Comparison of ENCODE assay signal across 1 cellular context in genomic region chr1:212822956-212823355, GRCh38.
TF ChIP-seq lines count a peak whose summit lies in the region.

No MANE protein-coding gene starts in this region.

TF ChIP-seq in HepG2, 621 proteins besides CTCF, POLR2A, EP300 and RAD21:
- TF ChIP-seq, protein P1, sequence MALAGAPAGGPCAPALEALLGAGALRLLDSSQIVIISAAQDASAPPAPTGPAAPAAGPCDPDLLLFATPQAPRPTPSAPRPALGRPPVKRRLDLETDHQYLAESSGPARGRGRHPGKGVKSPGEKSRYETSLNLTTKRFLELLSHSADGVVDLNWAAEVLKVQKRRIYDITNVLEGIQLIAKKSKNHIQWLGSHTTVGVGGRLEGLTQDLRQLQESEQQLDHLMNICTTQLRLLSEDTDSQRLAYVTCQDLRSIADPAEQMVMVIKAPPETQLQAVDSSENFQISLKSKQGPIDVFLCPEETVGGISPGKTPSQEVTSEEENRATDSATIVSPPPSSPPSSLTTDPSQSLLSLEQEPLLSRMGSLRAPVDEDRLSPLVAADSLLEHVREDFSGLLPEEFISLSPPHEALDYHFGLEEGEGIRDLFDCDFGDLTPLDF (CRISPR knock-in tag; IDR thresholded peaks at IDR 0.05), result no peak
- TF ChIP-seq ZNF780A (CRISPR knock-in tag; IDR thresholded peaks at IDR 0.05) (no peak), HNF4G (IDR thresholded peaks at IDR 0.05; ENCODE audit: borderline replicate concordance, low read depth, low read length) (no peak), HNF4G (CRISPR knock-in tag; IDR thresholded peaks at IDR 0.05; ENCODE audit: borderline replicate concordance, low read depth) (no peak), RXRA (CRISPR knock-in tag; IDR thresholded peaks at IDR 0.05) (no peak), MTF1 (CRISPR knock-in tag; IDR thresholded peaks at IDR 0.05) (no peak), DNMT3B (CRISPR knock-in tag; conservative IDR thresholded peaks at IDR 0.05) (no peak)
